ENCODE assay signal across 15 cellular contexts in genomic region chr1:56639210-56639609, GRCh38. TPM values are rescaled to one million over a fixed set of nuclear protein-coding genes. Genes with fewer than 3 reads are reported as not detected.
"Had no signal": no experiment of that assay in that cellular context is flagged by ENCODE, and none has a peak within 500 bp of the region (broad histone marks: within the 10 kb centered on the region; RNA-seq: fewer than 3 reads in every experiment).

No MANE protein-coding gene starts in this region.

- H3K4me1 ChIP-seq: upper lobe of right lung had no signal

- H3K36me3 ChIP-seq: neutrophil, thoracic aorta, upper lobe of right lung had no signal

- H3K4me3 ChIP-seq: thoracic aorta, upper lobe of right lung had no signal

- DNase-seq: activated CD4-positive, alpha-beta T cell treated with anti-CD3 and anti-CD28 coated beads for 1 hour; activated CD4-positive, alpha-beta T cell treated with anti-CD3 and anti-CD28 coated beads, Interleukin-2, amount 50 U/mL, for 4 hours; activated naive CD4-positive, alpha-beta T cell treated with Interleukin-2 at 50 U/mL for 16 hours; activated T-cell treated with anti-CD3 and anti-CD28 coated beads for 4 hours; hypothalamus; kidney glomerular epithelial cell; mesenchymal stem cell; natural killer cell; stimulated activated CD4-positive, alpha-beta T cell treated with anti-CD3 and anti-CD28 coated beads, Interleukin-12 subunit alpha, Interleukin-12 subunit beta, amount 100 ng/mL, for 4 hours; stimulated activated CD4-positive, alpha-beta T cell treated with anti-CD3 and anti-CD28 coated beads, Interleukin-2, amount 100 ng/mL, for 24 hours; upper lobe of right lung had no signal

- ATAC-seq: esophagus mucosa; natural killer cell; stimulated activated effector memory CD8-positive, alpha-beta T cell treated with anti-CD3 and anti-CD28 coated beads, Interleukin-12 subunit alpha, Interleukin-12 subunit beta, amount 100 ng/mL, for 72 hours; upper lobe of right lung had no signal

- H3K27ac ChIP-seq: neutrophil, thoracic aorta, upper lobe of right lung had no signal

- H3K9me3 ChIP-seq: neutrophil, thoracic aorta, upper lobe of right lung had no signal

- H3K27me3 ChIP-seq: upper lobe of right lung had no signal

RNA-seq across cellular contexts. Expression of gene PRKAA2, which starts 5.9 kb away (rescaled TPM):
- total RNA-seq: natural killer cell had no signal
